1 cellular context compared by ENCODE assay signal in genomic region chr6:14721103-14721758, GRCh38.
A peak's percentile ranks its signal among the peaks of the same experiment; 100 is the strongest.
TF ChIP-seq lines count a peak whose summit lies in the region.

No MANE protein-coding gene starts in this region.

TF ChIP-seq in K562, 482 proteins besides CTCF, POLR2A, EP300 and RAD21 (continued from another document and continues in another):
- TF ChIP-seq CREB5 (CRISPR knock-in tag; IDR thresholded peaks at IDR 0.05) (no peak), FOXJ3 (CRISPR knock-in tag; IDR thresholded peaks at IDR 0.05) (0 out of 2 replicates have a peak, but pooled peaks have one; percentile 35), MAX (CRISPR knock-in tag; IDR thresholded peaks at IDR 0.05) (no peak), MAFK (IDR thresholded peaks at IDR 0.05; ENCODE audit: low read length) (0 out of 2 replicates have a peak, but pooled peaks have one; percentile 33), CBX3 (IDR thresholded peaks at IDR 0.05; ENCODE audit: borderline replicate concordance in 1 of 2, low read length in 2 of 2) (no peak), SREBF2 (CRISPR knock-in tag; IDR thresholded peaks at IDR 0.05) (no peak), ZNF778 (CRISPR knock-in tag; IDR thresholded peaks at IDR 0.05) (no peak), RFX7 (CRISPR knock-in tag; IDR thresholded peaks at IDR 0.05) (no peak), NUFIP1 (IDR thresholded peaks at IDR 0.05; ENCODE audit: partially characterized antibody) (no peak), MBD2 (IDR thresholded peaks at IDR 0.05; ENCODE audit: borderline replicate concordance, low read depth) (no peak), DLX4 (CRISPR knock-in tag; IDR thresholded peaks at IDR 0.05) (no peak), DDX20 (tag; IDR thresholded peaks at IDR 0.05; ENCODE audit: low read depth) (no peak), SPI1 (IDR thresholded peaks at IDR 0.05; ENCODE audit: borderline replicate concordance, low read depth, low read length) (peak; percentile 84), ZNF280A (IDR thresholded peaks at IDR 0.05; ENCODE audit: low read depth, partially characterized antibody) (no peak), ZNF592 (IDR thresholded peaks at IDR 0.05) (no peak), CXXC5 (CRISPR knock-in tag; IDR thresholded peaks at IDR 0.05) (peak; percentile 20; the same call in 1 of the 2 replicates), ELF2 (CRISPR knock-in tag; IDR thresholded peaks at IDR 0.05) (no peak), PRDM10 (IDR thresholded peaks at IDR 0.05; ENCODE audit: partially characterized antibody) (no peak), ZNF224 (CRISPR knock-in tag; IDR thresholded peaks at IDR 0.05) (no peak), ATF4 (CRISPR knock-in tag; IDR thresholded peaks at IDR 0.05) (no peak), WHSC1 (IDR thresholded peaks at IDR 0.05; ENCODE audit: low read length) (no peak), THAP7 (CRISPR knock-in tag; IDR thresholded peaks at IDR 0.05) (no peak), SIX5 (IDR thresholded peaks at IDR 0.05; ENCODE audit: borderline replicate concordance in 1 of 2, insufficient read depth in 1 of 2, low read depth in 1 of 2, low read length in 2 of 2) (no peak), ZNF184 (CRISPR knock-in tag; IDR thresholded peaks at IDR 0.05) (no peak), ASH1L (IDR thresholded peaks at IDR 0.05; ENCODE audit: borderline replicate concordance, low read depth, partially characterized antibody) (no peak), E2F1 (CRISPR knock-in tag; IDR thresholded peaks at IDR 0.05) (no peak), THRA (IDR thresholded peaks at IDR 0.05) (no peak), MAFG (tag; conservative IDR thresholded peaks at IDR 0.05) (no peak), ZNF263 (CRISPR knock-in tag; IDR thresholded peaks at IDR 0.05; ENCODE audit: borderline replicate concordance) (no peak), HINFP (tag; conservative IDR thresholded peaks at IDR 0.05; ENCODE audit: low read depth) (no peak), EZH2 (IDR thresholded peaks at IDR 0.05; ENCODE audit: borderline replicate concordance, low read depth, low read length) (no peak), AFF4 (CRISPR knock-in tag; IDR thresholded peaks at IDR 0.05) (no peak), ATF1 (CRISPR knock-in tag; IDR thresholded peaks at IDR 0.05) (no peak), ATF1 (tag; IDR thresholded peaks at IDR 0.05) (0 out of 2 replicates have a peak, but pooled peaks have one; percentile 21)
